In the genomic region with DNA sequence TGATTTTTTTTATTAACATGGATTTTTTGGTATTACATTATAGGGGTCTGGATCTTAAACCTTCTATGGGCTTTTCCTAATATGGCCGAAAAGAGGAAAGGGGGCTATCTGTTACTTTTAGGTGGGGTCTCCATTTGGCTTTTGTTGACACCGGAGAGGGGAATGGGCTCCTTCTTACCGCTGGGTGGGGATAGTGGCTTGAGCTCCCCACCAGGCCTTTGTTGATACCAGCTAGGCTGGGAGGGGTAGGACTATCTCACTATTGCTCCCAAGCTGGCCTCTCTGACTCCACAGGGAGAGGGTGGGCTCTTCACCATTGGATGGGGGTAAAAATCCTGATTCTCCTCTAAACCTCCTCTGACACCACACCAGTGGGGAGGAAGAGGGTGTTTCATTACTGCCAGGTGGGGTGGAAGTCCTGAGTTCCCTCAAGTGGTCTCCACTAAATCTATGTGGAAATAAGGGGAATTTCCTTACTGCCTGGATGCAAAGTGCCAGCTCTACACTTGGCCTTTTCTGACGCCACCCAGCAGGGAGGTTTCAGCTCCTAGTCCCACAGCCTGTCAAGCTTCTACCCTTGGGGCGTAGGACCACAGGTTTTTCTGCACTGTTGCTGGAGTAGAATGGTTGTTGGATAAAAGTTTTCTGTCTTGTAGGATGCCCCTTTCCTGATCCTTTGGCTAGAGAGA, we compare ENCODE assay signal across 23 cellular contexts.
DNase-seq lines count a peak whose midpoint lies in the region; ATAC-seq and TF ChIP-seq lines count a peak whose summit lies in the region.
"Had no signal": no experiment of that assay in that cellular context is flagged by ENCODE, and none has a peak within 500 bp of the region (broad histone marks: within the 10 kb centered on the region; RNA-seq: fewer than 3 reads in every experiment).

No MANE protein-coding gene starts in this region.

- WGBS in mesendoderm (ENCODE audit: extremely low coverage, insufficient coverage, low lambda C conversion rate): no CpG with 5 or more reads among the region's 5 CpGs
- WGBS in aorta, 2 donors: 83 to 84% methylated on average over 5 of the region's 5 CpGs

- H3K4me1 ChIP-seq in HUES48 (ENCODE audit: control insufficient read depth, insufficient read depth, low read length) (peaks cover 13% of the 10 kb centered on the region), mesendoderm (ENCODE audit: control insufficient read depth, low read depth, low read length) (peaks cover 2% of the 10 kb centered on the region), aorta (ENCODE audit: control insufficient read depth in 1 of 2, insufficient read depth in 2 of 2, low read length in 2 of 2) (no peaks in the 10 kb centered on the region), right atrium auricular region (no peaks in the 10 kb centered on the region)
- H3K4me1 ChIP-seq: SJCRH30 had no signal

- no peak overlapping the region for H3K4me3 Mint-ChIP-seq in endothelial cell (ENCODE audit: unreplicated experiment)
- H3K4me3 Mint-ChIP-seq in activated CD4-positive, alpha-beta T cell treated with anti-CD3 and anti-CD28 coated beads for 36 hours: no peak overlapping the region
- H3K4me3 Mint-ChIP-seq: CD4-positive, alpha-beta memory T cell had no signal

- peak; percentile 17 for DNase-seq in endothelial cell (ENCODE audit: low spot score)
- DNase-seq in mesendoderm: peak; percentile 86
- DNase-seq in aorta: no peak
- no peak for DNase-seq in activated CD4-positive, alpha-beta T cell treated with anti-CD3 and anti-CD28 coated beads for 36 hours
- DNase-seq in T-helper 2 cell: no peak
- no peak for DNase-seq in right atrium auricular region (ENCODE audit: low spot score)
- DNase-seq: C1 segment of cervical spinal cord; CD4-positive, alpha-beta memory T cell; COR-L47; DMS53; GDM1; IMR-90; KG1; MM.1S; NCI-H2029; NCI-H2227 treated with DMSO at 0.1 percent for 48 hours; NCI-H526 treated with DMSO at 0.1 percent for 48 hours; PC-9; SJCRH30 had no signal

- no peak overlapping the region for H3K23ac ChIP-seq in mesendoderm (ENCODE audit: low read length)

- no peaks in the 10 kb centered on the region for H3K36me3 Mint-ChIP-seq in endothelial cell (ENCODE audit: low read depth, unreplicated experiment)
- H3K36me3 Mint-ChIP-seq in activated CD4-positive, alpha-beta T cell treated with anti-CD3 and anti-CD28 coated beads for 36 hours (ENCODE audit: low read depth): no peaks in the 10 kb centered on the region
- H3K36me3 Mint-ChIP-seq: CD4-positive, alpha-beta memory T cell had no signal

- POLR2A ChIA-PET in activated CD4-positive, alpha-beta T cell treated with anti-CD3 and anti-CD28 coated beads for 36 hours (lab: Charles Lee): no interaction called here

- no peaks in the 10 kb centered on the region for H3K27me3 Mint-ChIP-seq in endothelial cell (ENCODE audit: unreplicated experiment)
- H3K27me3 Mint-ChIP-seq in activated CD4-positive, alpha-beta T cell treated with anti-CD3 and anti-CD28 coated beads for 36 hours: no peaks in the 10 kb centered on the region

- H3K56ac ChIP-seq in mesendoderm (ENCODE audit: low read length): peak overlapping the region; percentile 26

- H3K4ac ChIP-seq in mesendoderm (ENCODE audit: low read depth, low read length): no peak overlapping the region

- no peak overlapping the region for H3K9ac ChIP-seq in HUES48 (ENCODE audit: low read depth, low read length)
- no peak overlapping the region for H3K9ac ChIP-seq in mesendoderm (ENCODE audit: low read length)

- peaks cover 4% of the 10 kb centered on the region; the same call in 1 of the 2 replicates for H3K36me3 ChIP-seq in HUES48 (ENCODE audit: control insufficient read depth, insufficient read depth, low read length)
- no peaks in the 10 kb centered on the region for H3K36me3 ChIP-seq in mesendoderm (ENCODE audit: control insufficient read depth, insufficient read depth, low read length)
- no peaks in the 10 kb centered on the region for H3K36me3 ChIP-seq in aorta (ENCODE audit: control insufficient read depth in 1 of 2, insufficient read depth in 2 of 2, low read length in 1 of 2)
- no peaks in the 10 kb centered on the region for H3K36me3 ChIP-seq in right atrium auricular region
- H3K36me3 ChIP-seq: SJCRH30 had no signal

- CTCF ChIA-PET in activated CD4-positive, alpha-beta T cell treated with anti-CD3 and anti-CD28 coated beads for 36 hours (lab: Charles Lee): no interaction called here

- H3K9me3 ChIP-seq in HUES48 (ENCODE audit: control insufficient read depth, insufficient read depth, low read length) (no peaks in the 10 kb centered on the region), aorta (ENCODE audit: control insufficient read depth, low read length) (no peaks in the 10 kb centered on the region), right atrium auricular region (no peaks in the 10 kb centered on the region)
- H3K9me3 ChIP-seq: SJCRH30 had no signal

- no peaks in the 10 kb centered on the region for H3K4me1 Mint-ChIP-seq in endothelial cell (ENCODE audit: unreplicated experiment)
- no peaks in the 10 kb centered on the region for H3K4me1 Mint-ChIP-seq in activated CD4-positive, alpha-beta T cell treated with anti-CD3 and anti-CD28 coated beads for 36 hours
- H3K4me1 Mint-ChIP-seq: CD4-positive, alpha-beta memory T cell had no signal

- H3K79me1 ChIP-seq in mesendoderm (ENCODE audit: low read length): no peaks in the 10 kb centered on the region

- H3K27ac ChIP-seq in HUES48 (ENCODE audit: low read depth, low read length) (peak overlapping the region; percentile 51), mesendoderm (ENCODE audit: low read depth, low read length) (no peak overlapping the region), aorta (ENCODE audit: low read depth in 1 of 2, low read length in 2 of 2) (no peak overlapping the region), right atrium auricular region (no peak overlapping the region)
- H3K27ac ChIP-seq: PC-9, SJCRH30 had no signal

- H4K8ac ChIP-seq in mesendoderm (ENCODE audit: low read depth, low read length): no peak overlapping the region

- no peak overlapping the region for H3K4me2 ChIP-seq in mesendoderm (ENCODE audit: low read length)
- H3K4me2 ChIP-seq: PC-9 had no signal

- no peak for ATAC-seq in aorta (ENCODE audit: low FRiP score)
- ATAC-seq in activated CD4-positive, alpha-beta T cell treated with anti-CD3 and anti-CD28 coated beads for 36 hours: no peak
- ATAC-seq: GM12878, Right ventricle myocardium inferior, SK-N-SH treated with all-trans-retinoic acid at 6 μM for 48 hours had no signal

- no peak overlapping the region for H2BK5ac ChIP-seq in mesendoderm (ENCODE audit: low read length)

- TF ChIP-seq CTCF in endothelial cell (IDR thresholded peaks at IDR 0.05; ENCODE audit: unreplicated experiment) (peak; percentile 16), right atrium auricular region (IDR thresholded peaks at IDR 0.05) (no peak)

- no peak overlapping the region for H3K27ac Mint-ChIP-seq in endothelial cell (ENCODE audit: unreplicated experiment)
- no peak overlapping the region for H3K27ac Mint-ChIP-seq in activated CD4-positive, alpha-beta T cell treated with anti-CD3 and anti-CD28 coated beads for 36 hours
- H3K27ac Mint-ChIP-seq: CD4-positive, alpha-beta memory T cell had no signal

- no peak overlapping the region for H2BK15ac ChIP-seq in mesendoderm (replicated peaks; ENCODE audit: low read depth)

- H3K4me3 ChIP-seq in HUES48 (ENCODE audit: low read depth, low read length) (no peak overlapping the region), mesendoderm (ENCODE audit: low read length) (no peak overlapping the region), aorta (ENCODE audit: low read length in 2 of 2) (no peak overlapping the region), right atrium auricular region (no peak overlapping the region)
- H3K4me3 ChIP-seq: GM12878, PC-9, SJCRH30 had no signal

- no peaks in the 10 kb centered on the region for H3K79me2 ChIP-seq in mesendoderm (ENCODE audit: control insufficient read depth, insufficient read depth, low read length)

- H4K5ac ChIP-seq in mesendoderm (ENCODE audit: low read length): no peak overlapping the region

- H3K9me3 Mint-ChIP-seq in endothelial cell (ENCODE audit: unreplicated experiment): no peaks in the 10 kb centered on the region
- peaks cover 9% of the 10 kb centered on the region for H3K9me3 Mint-ChIP-seq in activated CD4-positive, alpha-beta T cell treated with anti-CD3 and anti-CD28 coated beads for 36 hours (ENCODE audit: low read depth)

- no peak overlapping the region for H3K18ac ChIP-seq in mesendoderm (ENCODE audit: low read length)

- H2AK5ac ChIP-seq in mesendoderm (ENCODE audit: low read length): no peak overlapping the region

- intact Hi-C loops in aorta (cut with DNase I): no loop called here
- intact Hi-C loops in activated CD4-positive, alpha-beta T cell treated with anti-CD3 and anti-CD28 coated beads for 36 hours (cut with DNase I, micrococcal nuclease): no loop called here

- H3K27me3 ChIP-seq in HUES48 (ENCODE audit: control insufficient read depth, insufficient read depth, low read length) (no peaks in the 10 kb centered on the region), mesendoderm (ENCODE audit: insufficient read depth, low read length, poor library complexity) (no peaks in the 10 kb centered on the region), aorta (ENCODE audit: control insufficient read depth in 1 of 2, insufficient read depth in 2 of 2, low read length in 1 of 2) (no peaks in the 10 kb centered on the region), right atrium auricular region (no peaks in the 10 kb centered on the region)
- H3K27me3 ChIP-seq: SJCRH30 had no signal

- no peak overlapping the region for H2BK120ac ChIP-seq in mesendoderm (ENCODE audit: low read depth, low read length)

Comparison
In these comparisons a context has a peak if more than half of its experiments do, and no peak if none do; other contexts are left out.
1. DNase-seq: peak in endothelial cell (single experiment) and mesendoderm (single experiment); none in aorta (0 of 2), activated CD4-positive, alpha-beta T cell treated with anti-CD3 and anti-CD28 coated beads for 36 hours (single experiment), T-helper 2 cell (0 of 5) and right atrium auricular region (single experiment).